Comparison of ENCODE assay signal across 1 cellular context in genomic region chr2:157193461-157193860, GRCh38.
TF ChIP-seq lines count a peak whose summit lies in the region.

No MANE protein-coding gene starts in this region.

TF ChIP-seq in IMR-90, 13 proteins besides CTCF, POLR2A, EP300 and RAD21 (continued from another document):
- TF ChIP-seq BHLHE40 (IDR thresholded peaks at IDR 0.05; ENCODE audit: low read depth, low read length) (no peak), FOS (IDR thresholded peaks at IDR 0.05; ENCODE audit: low read depth, low read length) (no peak), CHD1 (IDR thresholded peaks at IDR 0.05; ENCODE audit: low read depth, low read length) (no peak), SMC3 (IDR thresholded peaks at IDR 0.05; ENCODE audit: low read depth, low read length) (no peak), CEBPB (IDR thresholded peaks at IDR 0.05; ENCODE audit: low read depth, low read length) (no peak), MXI1 (IDR thresholded peaks at IDR 0.05; ENCODE audit: borderline replicate concordance, low read depth, low read length) (no peak), MAFK (IDR thresholded peaks at IDR 0.05; ENCODE audit: low read depth, low read length) (no peak), NFE2L2 (IDR thresholded peaks at IDR 0.05; ENCODE audit: low read depth, low read length) (no peak), RFX5 (IDR thresholded peaks at IDR 0.05; ENCODE audit: low read depth, low read length) (no peak), MAZ (IDR thresholded peaks at IDR 0.05; ENCODE audit: borderline replicate concordance, low read depth, low read length) (no peak)
- TF ChIP-seq, protein P1, sequence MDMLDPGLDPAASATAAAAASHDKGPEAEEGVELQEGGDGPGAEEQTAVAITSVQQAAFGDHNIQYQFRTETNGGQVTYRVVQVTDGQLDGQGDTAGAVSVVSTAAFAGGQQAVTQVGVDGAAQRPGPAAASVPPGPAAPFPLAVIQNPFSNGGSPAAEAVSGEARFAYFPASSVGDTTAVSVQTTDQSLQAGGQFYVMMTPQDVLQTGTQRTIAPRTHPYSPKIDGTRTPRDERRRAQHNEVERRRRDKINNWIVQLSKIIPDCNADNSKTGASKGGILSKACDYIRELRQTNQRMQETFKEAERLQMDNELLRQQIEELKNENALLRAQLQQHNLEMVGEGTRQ (IDR thresholded peaks at IDR 0.05; ENCODE audit: low read depth, low read length) = no peak
TF ChIP-seq in IMR-90: peak in this region for 0.
